Comparison of ENCODE assay signal across 11 cellular contexts in the genomic region with DNA sequence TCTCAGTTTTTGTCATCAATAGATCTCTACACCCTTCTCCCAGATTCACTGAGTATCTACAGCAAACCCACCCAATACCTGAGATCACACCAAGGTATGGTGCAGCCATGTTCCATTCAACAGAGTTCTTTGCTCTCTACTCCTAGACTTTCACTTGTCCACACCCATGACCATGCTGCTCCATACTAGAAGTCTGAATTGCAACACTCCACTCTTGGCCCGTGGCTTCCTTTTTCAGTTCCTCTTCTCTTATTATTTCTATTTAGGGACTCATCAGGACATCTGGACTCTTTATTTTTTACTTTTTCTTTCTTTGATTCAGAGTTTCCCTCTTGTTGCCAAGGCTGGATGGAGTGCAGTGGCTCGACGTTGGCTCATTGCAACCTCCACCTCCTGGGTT. TPM values are rescaled to one million over a fixed set of nuclear protein-coding genes. Genes with fewer than 3 reads are reported as not detected.
DNase-seq lines count a peak whose midpoint lies in the region; ATAC-seq, FAIRE-seq and TF ChIP-seq lines count a peak whose summit lies in the region.
"Had no signal": no experiment of that assay in that cellular context is flagged by ENCODE, and none has a peak within 500 bp of the region (broad histone marks: within the 10 kb centered on the region; RNA-seq: fewer than 3 reads in every experiment).

No MANE protein-coding gene starts in this region.

- H3K79me2 ChIP-seq in OCI-LY3 (ENCODE audit: low read length) (peaks cover 97% of the 10 kb centered on the region), fibroblast of lung (ENCODE audit: control insufficient read depth, insufficient read depth, low read length) (peaks cover 89% of the 10 kb centered on the region), smooth muscle cell (ENCODE audit: low read depth) (peaks cover 96% of the 10 kb centered on the region)

- H3K4me3 ChIP-seq in OCI-LY3 (ENCODE audit: low read length) (peak overlapping the region; percentile 12; the same call in 1 of the 2 replicates), fibroblast of lung (replicated peaks in 1 of 4; ENCODE audit: control extremely low read depth in 1 of 4, insufficient read depth in 1 of 4, low read depth in 3 of 4, low read length in 4 of 4) (no peak overlapping the region), smooth muscle cell (no peak overlapping the region)
- H3K4me3 ChIP-seq: ovary had no signal

- DNase-seq in GM19239 (ENCODE audit: insufficient read length, low spot score) (no peak), fibroblast of lung (ENCODE audit: low read depth in 2 of 2) (peak in 1 of 2 donors; percentile 53), smooth muscle cell (lab: John Stamatoyannopoulos, UW; ENCODE audit: unreplicated experiment) (no peak), GM19240 (ENCODE audit: insufficient read length, low spot score) (no peak), AG08395 (ENCODE audit: low spot score) (no peak), NCI-H1694 treated with DMSO at 0.1 percent for 48 hours (lab: John Stamatoyannopoulos, UW) (no peak)
- DNase-seq: NCI-H748 treated with DMSO at 0.1 percent for 48 hours, ovary had no signal

- WGBS in smooth muscle cell (ENCODE audit: low lambda C conversion rate), result 90% methylated on average over 3 of the region's 3 CpGs

- H4K20me1 ChIP-seq in OCI-LY3 (ENCODE audit: insufficient read depth, low read length) (peaks cover 81% of the 10 kb centered on the region), fibroblast of lung (ENCODE audit: control insufficient read depth, extremely low read depth, insufficient read depth, low read length) (peaks cover 8% of the 10 kb centered on the region), smooth muscle cell (ENCODE audit: low read depth) (peaks cover 100% of the 10 kb centered on the region)

- no peak for ATAC-seq in GM19324 (IDR thresholded peaks at IDR 0.05; ENCODE audit: low FRiP score, unreplicated experiment)

- H3K9ac ChIP-seq in OCI-LY3 (ENCODE audit: low read length), result no peak overlapping the region
- no peak overlapping the region for H3K9ac ChIP-seq in fibroblast of lung (ENCODE audit: insufficient read depth, low read length)
- no peak overlapping the region for H3K9ac ChIP-seq in smooth muscle cell (ENCODE audit: low read depth)

- H3K4me1 ChIP-seq in OCI-LY3 (ENCODE audit: low read length) (peaks cover 39% of the 10 kb centered on the region), fibroblast of lung (ENCODE audit: control insufficient read depth, extremely low read depth, insufficient read depth, low read length) (peaks cover 27% of the 10 kb centered on the region), smooth muscle cell (ENCODE audit: low read depth) (peaks cover 13% of the 10 kb centered on the region)

- no peaks in the 10 kb centered on the region for H3K9me3 ChIP-seq in OCI-LY3 (ENCODE audit: insufficient read depth, low read length)
- no peaks in the 10 kb centered on the region for H3K9me3 ChIP-seq in fibroblast of lung (ENCODE audit: control insufficient read depth, insufficient read depth, low read depth, low read length)
- no peaks in the 10 kb centered on the region for H3K9me3 ChIP-seq in smooth muscle cell (replicated peaks; ENCODE audit: low read depth)
- H3K9me3 ChIP-seq: ovary had no signal

- H2AFZ ChIP-seq in OCI-LY3 (ENCODE audit: low read depth, low read length) (no peak overlapping the region), fibroblast of lung (ENCODE audit: low read length) (no peak overlapping the region), smooth muscle cell (ENCODE audit: low read depth) (no peak overlapping the region)

- H3F3A ChIP-seq in smooth muscle cell (ENCODE audit: low read depth), result peaks cover 40% of the 10 kb centered on the region

- H3K36me3 ChIP-seq in OCI-LY3 (replicated peaks; ENCODE audit: low read depth, low read length), result peaks cover 25% of the 10 kb centered on the region
- peaks cover 9% of the 10 kb centered on the region for H3K36me3 ChIP-seq in fibroblast of lung (ENCODE audit: control insufficient read depth, insufficient read depth, low read length)
- peaks cover 5% of the 10 kb centered on the region for H3K36me3 ChIP-seq in smooth muscle cell (ENCODE audit: low read depth)
- H3K36me3 ChIP-seq: ovary had no signal

- TF ChIP-seq CTCF in OCI-LY3 (IDR thresholded peaks at IDR 0.05; ENCODE audit: low read depth, low read length), result no peak
- TF ChIP-seq CTCF in fibroblast of lung (conservative IDR thresholded peaks at IDR 0.05 in 1 of 2, IDR thresholded peaks at IDR 0.05 in 1 of 2; ENCODE audit: low read depth in 1 of 2, low read length in 2 of 2), result no peak
- no peak for TF ChIP-seq CTCF in smooth muscle cell (IDR thresholded peaks at IDR 0.05; ENCODE audit: borderline replicate concordance, insufficient read depth, poor library complexity, severe bottlenecking)

- no peaks in the 10 kb centered on the region for H3K27me3 ChIP-seq in OCI-LY3 (ENCODE audit: low read depth, low read length)
- no peaks in the 10 kb centered on the region for H3K27me3 ChIP-seq in fibroblast of lung (ENCODE audit: control insufficient read depth, insufficient read depth, low read length)
- H3K27me3 ChIP-seq in smooth muscle cell (ENCODE audit: low read depth), result no peaks in the 10 kb centered on the region
- H3K27me3 ChIP-seq: ovary had no signal

- H3K4me2 ChIP-seq in OCI-LY3 (ENCODE audit: low read length) (peak overlapping the region; percentile 47), fibroblast of lung (ENCODE audit: extremely low read depth, insufficient read depth, low read length) (peak overlapping the region; percentile 63), smooth muscle cell (no peak overlapping the region)

- FAIRE-seq in GM19239 (lab: Jason Lieb, UNC), result peak; percentile 78
- FAIRE-seq: bronchial epithelial cell had no signal

- peak overlapping the region; percentile 71 for H3K27ac ChIP-seq in OCI-LY3 (ENCODE audit: low read length)
- H3K27ac ChIP-seq in fibroblast of lung (ENCODE audit: insufficient read depth, low read length), result peak overlapping the region; percentile 3
- H3K27ac ChIP-seq in smooth muscle cell (ENCODE audit: low read depth), result peak overlapping the region; percentile 10
- H3K27ac ChIP-seq: ovary had no signal

RNA-seq across cellular contexts. Expression of gene YWHAE, which starts 37.1 kb away (rescaled TPM):
- total RNA-seq in fibroblast of lung (307 and 364 TPM in 2 replicates), smooth muscle cell (586 and 662 TPM in 2 replicates)
- polyA plus RNA-seq in fibroblast of lung (1,742 and 2,155 TPM in 2 replicates), smooth muscle cell (383 and 429 TPM in 2 replicates)
- 1,148 and 1,177 TPM in 2 replicates for polyA plus RNA-seq in fibroblast of lung (2012)
- 123 and 135 TPM in 2 replicates for polyA minus RNA-seq in fibroblast of lung (ENCODE audit: low replicate concordance)

Comparison
In these comparisons a context has a peak if more than half of its experiments do, and no peak if none do; other contexts are left out.
1. H3K27ac ChIP-seq: peak in every context shown above with its lines; median percentile 71 in OCI-LY3; 10 in smooth muscle cell; 3 in fibroblast of lung.